ENCODE assay signal across 33 cellular contexts in the genomic region with DNA sequence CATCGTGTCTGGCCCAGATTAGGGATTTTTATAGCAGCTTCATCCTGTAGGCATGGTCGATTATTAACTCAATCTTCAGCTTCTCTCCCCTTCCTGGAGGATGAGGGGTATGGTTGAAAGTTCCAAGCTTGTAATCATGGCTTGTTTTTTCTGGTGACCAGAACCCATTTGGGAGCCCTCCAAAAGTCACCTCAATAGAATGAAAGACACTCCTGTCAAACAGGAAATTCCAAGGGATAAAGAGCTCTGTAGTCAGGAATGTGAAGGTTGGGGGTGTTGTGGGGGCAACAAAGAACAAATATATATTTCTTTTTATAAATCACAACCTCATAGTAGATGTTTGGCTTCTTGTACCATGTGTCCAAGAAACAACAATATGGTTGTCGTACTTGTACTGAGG.
"Had no signal": no experiment of that assay in that cellular context is flagged by ENCODE, and none has a peak within 500 bp of the region (broad histone marks: within the 10 kb centered on the region; RNA-seq: fewer than 3 reads in every experiment).

No MANE protein-coding gene starts in this region.

- H3K27ac ChIP-seq: body of pancreas, breast epithelium, PC-9, VCaP had no signal

- H3K4me2 ChIP-seq: PC-9 had no signal

- H2AFZ ChIP-seq: PC-9 had no signal

- H3K4me3 ChIP-seq: body of pancreas, breast epithelium, PC-9 had no signal

- H3K9me3 ChIP-seq: body of pancreas, breast epithelium had no signal

- H3K4me1 ChIP-seq: body of pancreas, breast epithelium had no signal

- DNase-seq: activated CD4-positive, alpha-beta memory T cell treated with anti-CD3 and anti-CD28 coated beads, Interleukin-2, amount 10 ng/mL, durations not matched to agents 7 days and 5 days; activated CD4-positive, alpha-beta T cell treated with anti-CD3 and anti-CD28 coated beads for 1 hour; activated CD4-positive, alpha-beta T cell treated with anti-CD3 and anti-CD28 coated beads for 48 hours; activated CD4-positive, CD25-positive, alpha-beta regulatory T cell; activated CD8-positive, alpha-beta memory T cell treated with anti-CD3 and anti-CD28 coated beads for 24 hours; activated CD8-positive, alpha-beta memory T cell treated with anti-CD3 and anti-CD28 coated beads, Interleukin-2, amount 10 ng/mL, durations not matched to agents 7 days and 5 days; activated CD8-positive, alpha-beta memory T cell treated with anti-CD3 and anti-CD28 coated beads, Interleukin-2, amount 50 U/mL, for 48 hours; activated effector memory CD4-positive, alpha-beta T cell treated with anti-CD3 and anti-CD28 coated beads, Interleukin-2, amount 50 U/mL, for 16 hours; activated naive CD4-positive, alpha-beta T cell; activated naive CD4-positive, alpha-beta T cell treated with anti-CD3 and anti-CD28 coated beads, Interleukin-2, amount 50 U/mL, for 16 hours; activated naive CD8-positive, alpha-beta T cell treated with anti-CD3 and anti-CD28 coated beads for 36 hours; activated T-cell treated with anti-CD3 and anti-CD28 coated beads, Interleukin-2, amount 50 U/mL, for 48 hours; amniotic stem cell; aorta; body of pancreas; KG1; NCI-H1092 treated with DMSO at 0.1 percent for 48 hours; NCI-H1694; NCI-H1930; NCI-H2081 treated with DMSO at 0.1 percent for 48 hours; NCI-H345; NCI-H524 treated with DMSO at 0.1 percent for 48 hours; NCI-H748 treated with DMSO at 0.1 percent for 48 hours; NK-92 treated with Interleukin-12 subunit alpha and Interleukin-12 subunit beta, amount 100 ng/mL, for 24 hours; PC-9; Right ventricle myocardium superior; SW 1271; T-helper 1 cell; T-helper 2 cell; T-helper 9 cell had no signal

- ATAC-seq: activated CD8-positive, alpha-beta memory T cell treated with anti-CD3 and anti-CD28 coated beads, Interleukin-2, amount 10 ng/mL, durations not matched to agents 7 days and 5 days; activated T-helper 17 cell treated with anti-CD3 and anti-CD28 coated beads, Interleukin-2, amount 50 U/mL, for 72 hours; body of pancreas had no signal

- H3K36me3 ChIP-seq: breast epithelium had no signal

- H3K27me3 ChIP-seq: body of pancreas, breast epithelium had no signal
